23 cellular contexts compared by ENCODE assay signal in genomic region chr7:1019789-1020610, GRCh38. TPM values are rescaled to one million over a fixed set of nuclear protein-coding genes. Genes with fewer than 3 reads are reported as not detected.
DNase-seq lines count a peak whose midpoint lies in the region; ATAC-seq, FAIRE-seq and TF ChIP-seq lines count a peak whose summit lies in the region.
"Had no signal": no experiment of that assay in that cellular context is flagged by ENCODE, and none has a peak within 500 bp of the region (broad histone marks: within the 10 kb centered on the region; RNA-seq: fewer than 3 reads in every experiment).

No MANE protein-coding gene starts in this region.

- no peak overlapping the region for H2BK12ac ChIP-seq in mesenchymal stem cell (ENCODE audit: low read length in 2 of 2)

- FAIRE-seq in urothelium cell line (lab: Jason Lieb, UNC), result peak; percentile 76
- FAIRE-seq: GM12891 had no signal

- H3K4me1 ChIP-seq in mesenchymal stem cell (ENCODE audit: control insufficient read depth, insufficient read depth, low read depth, low read length), result peaks cover 24% of the 10 kb centered on the region
- H3K4me1 ChIP-seq: HAP-1 had no signal

- TF ChIP-seq CTCF in natural killer cell (IDR thresholded peaks at IDR 0.05) (no peak), WTC11 (IDR thresholded peaks at IDR 0.05) (no peak)

- no peaks in the 10 kb centered on the region for H3K9me3 ChIP-seq in mesenchymal stem cell (ENCODE audit: control insufficient read depth, low read length)

- H2BK5ac ChIP-seq in mesenchymal stem cell (ENCODE audit: low read depth, low read length, poor library complexity, severe bottlenecking), result no peak overlapping the region

- intact Hi-C loops in natural killer cell (cut with micrococcal nuclease), result no loop called here

- H3K36me3 Mint-ChIP-seq in natural killer cell treated with Interleukin-12 subunit alpha and Interleukin-12 subunit beta and Interleukin-15 and Interleukin-18, amount 100 ng/mL, for 72 hours, result peaks cover 4% of the 10 kb centered on the region
- H3K36me3 Mint-ChIP-seq in natural killer cell (no peaks in the 10 kb centered on the region), WTC11 (no peaks in the 10 kb centered on the region; the same call in 1 of the 2 replicates)

- no peak overlapping the region for H4K91ac ChIP-seq in mesenchymal stem cell (ENCODE audit: low read length)

- H3K4me3 Mint-ChIP-seq in natural killer cell treated with Interleukin-12 subunit alpha and Interleukin-12 subunit beta and Interleukin-15 and Interleukin-18, amount 100 ng/mL, for 72 hours, result no peak overlapping the region
- H3K4me3 Mint-ChIP-seq in natural killer cell, result no peak overlapping the region
- no peak overlapping the region for H3K4me3 Mint-ChIP-seq in WTC11
- H3K4me3 Mint-ChIP-seq: CD14-positive monocyte had no signal

- no peak overlapping the region for H3K4ac ChIP-seq in mesenchymal stem cell (ENCODE audit: low read depth in 1 of 2, low read length in 2 of 2)

- H3K27ac ChIP-seq in mesenchymal stem cell (ENCODE audit: low read length, poor library complexity, severe bottlenecking), result no peak overlapping the region

- H4K8ac ChIP-seq in mesenchymal stem cell (ENCODE audit: low read length), result peak overlapping the region; percentile 0

- CTCF ChIA-PET in WTC11 (lab: Charles Lee), result interaction anchor here (0.7 to 3.7 kb wide), 7 partner anchors 22 to 488 kb away, joined by 3 to 20 read pairs (median 5); no protein-coding TSS in a partner anchor

- no peak overlapping the region for H3K18ac ChIP-seq in mesenchymal stem cell (ENCODE audit: low read depth in 1 of 2, low read length in 2 of 2)

- no peak overlapping the region for H3K23ac ChIP-seq in mesenchymal stem cell (ENCODE audit: low read length in 2 of 2)

- peak; percentile 54 for DNase-seq in natural killer cell treated with Interleukin-12 subunit alpha and Interleukin-12 subunit beta and Interleukin-15 and Interleukin-18, amount 100 ng/mL, for 72 hours (ENCODE audit: low spot score)
- DNase-seq in natural killer cell (no peak), WTC11 (ENCODE audit: low spot score) (no peak), mesenchymal stem cell (no peak), urothelium cell line (ENCODE audit: low spot score) (no peak), NCI-H128 (lab: John Stamatoyannopoulos, UW; ENCODE audit: unreplicated experiment) (no peak), NCI-H1930 (lab: John Stamatoyannopoulos, UW) (no peak)
- DNase-seq: AML-193, DMS79 treated with DMSO at 0.1 percent for 48 hours, Kasumi-1, NCI-H1417 treated with DMSO at 0.1 percent for 48 hours, NCI-H187 treated with DMSO at 0.1 percent for 48 hours, NCI-H226, NCI-H510A treated with DMSO at 0.1 percent for 48 hours, NCI-H748 treated with DMSO at 0.1 percent for 48 hours had no signal

- no peak overlapping the region for H2BK120ac ChIP-seq in mesenchymal stem cell (ENCODE audit: low read depth, low read length)

- H3K9me3 Mint-ChIP-seq in natural killer cell treated with Interleukin-12 subunit alpha and Interleukin-12 subunit beta and Interleukin-15 and Interleukin-18, amount 100 ng/mL, for 72 hours, result peaks cover 3% of the 10 kb centered on the region
- no peaks in the 10 kb centered on the region for H3K9me3 Mint-ChIP-seq in natural killer cell
- no peaks in the 10 kb centered on the region for H3K9me3 Mint-ChIP-seq in WTC11

- H2BK15ac ChIP-seq in mesenchymal stem cell (ENCODE audit: low read depth, poor library complexity, severe bottlenecking), result no peak overlapping the region

- H3K9ac ChIP-seq in mesenchymal stem cell (ENCODE audit: low read length), result no peak overlapping the region

- ATAC-seq in natural killer cell treated with Interleukin-12 subunit alpha and Interleukin-12 subunit beta and Interleukin-15 and Interleukin-18, amount 100 ng/mL, for 72 hours, result no peak
- ATAC-seq in natural killer cell (no peak), WTC11 (peak; percentile 14; the same call in 1 of the 2 replicates), HG03095 (IDR thresholded peaks at IDR 0.05; ENCODE audit: unreplicated experiment) (no peak)

- H2AFZ ChIP-seq in mesenchymal stem cell (ENCODE audit: low read depth, low read length), result no peak overlapping the region

- peaks cover 14 to 75% of the 10 kb centered on the region in 2 experiments for H3K36me3 ChIP-seq in mesenchymal stem cell (ENCODE audit: control insufficient read depth in 1 of 2, insufficient read depth in 2 of 2, low read depth in 1 of 2, low read length in 2 of 2)

- H3K4me2 ChIP-seq in mesenchymal stem cell (ENCODE audit: low read length, poor library complexity, severe bottlenecking), result no peak overlapping the region

- 95% methylated on average over 42 of the region's 42 CpGs for WGBS in mesenchymal stem cell

- no peak overlapping the region for H3K27ac Mint-ChIP-seq in natural killer cell treated with Interleukin-12 subunit alpha and Interleukin-12 subunit beta and Interleukin-15 and Interleukin-18, amount 100 ng/mL, for 72 hours
- H3K27ac Mint-ChIP-seq in natural killer cell (no peak overlapping the region), WTC11 (no peak overlapping the region)

- H3K14ac ChIP-seq in mesenchymal stem cell (ENCODE audit: low read length in 2 of 2), result no peak overlapping the region

- no peak overlapping the region for H2AK5ac ChIP-seq in mesenchymal stem cell (ENCODE audit: low read length, severe bottlenecking)

- POLR2A ChIA-PET in WTC11 (lab: Charles Lee), result no interaction called here

- peak overlapping the region in 1 of 2 experiments; percentile 16 for H3K4me3 ChIP-seq in mesenchymal stem cell (ENCODE audit: insufficient read depth in 1 of 2, low read depth in 1 of 2, low read length in 2 of 2)
- H3K4me3 ChIP-seq: HAP-1 had no signal

- H3K79me1 ChIP-seq in mesenchymal stem cell (replicated peaks; ENCODE audit: low read length, poor library complexity, severe bottlenecking), result peaks cover 72% of the 10 kb centered on the region

- H3K27me3 Mint-ChIP-seq in natural killer cell treated with Interleukin-12 subunit alpha and Interleukin-12 subunit beta and Interleukin-15 and Interleukin-18, amount 100 ng/mL, for 72 hours, result no peaks in the 10 kb centered on the region
- H3K27me3 Mint-ChIP-seq in natural killer cell (ENCODE audit: low read depth in 2 of 2) (no peaks in the 10 kb centered on the region), WTC11 (ENCODE audit: low read depth) (no peaks in the 10 kb centered on the region)

- peaks cover 0 to 10% of the 10 kb centered on the region in 2 donors for H3K4me1 Mint-ChIP-seq in natural killer cell treated with Interleukin-12 subunit alpha and Interleukin-12 subunit beta and Interleukin-15 and Interleukin-18, amount 100 ng/mL, for 72 hours (ENCODE audit: low read depth in 2 of 2)
- H3K4me1 Mint-ChIP-seq in natural killer cell (peaks cover 6 to 15% of the 10 kb centered on the region in 2 donors), WTC11 (no peaks in the 10 kb centered on the region)

- no peaks in the 10 kb centered on the region for H3K27me3 ChIP-seq in mesenchymal stem cell (ENCODE audit: control insufficient read depth in 1 of 2, insufficient read depth in 1 of 2, low read length in 2 of 2)

TF ChIP-seq in WTC11, 78 proteins besides CTCF, POLR2A, EP300 and RAD21 (continues in another document):
- TF ChIP-seq, protein P1, sequence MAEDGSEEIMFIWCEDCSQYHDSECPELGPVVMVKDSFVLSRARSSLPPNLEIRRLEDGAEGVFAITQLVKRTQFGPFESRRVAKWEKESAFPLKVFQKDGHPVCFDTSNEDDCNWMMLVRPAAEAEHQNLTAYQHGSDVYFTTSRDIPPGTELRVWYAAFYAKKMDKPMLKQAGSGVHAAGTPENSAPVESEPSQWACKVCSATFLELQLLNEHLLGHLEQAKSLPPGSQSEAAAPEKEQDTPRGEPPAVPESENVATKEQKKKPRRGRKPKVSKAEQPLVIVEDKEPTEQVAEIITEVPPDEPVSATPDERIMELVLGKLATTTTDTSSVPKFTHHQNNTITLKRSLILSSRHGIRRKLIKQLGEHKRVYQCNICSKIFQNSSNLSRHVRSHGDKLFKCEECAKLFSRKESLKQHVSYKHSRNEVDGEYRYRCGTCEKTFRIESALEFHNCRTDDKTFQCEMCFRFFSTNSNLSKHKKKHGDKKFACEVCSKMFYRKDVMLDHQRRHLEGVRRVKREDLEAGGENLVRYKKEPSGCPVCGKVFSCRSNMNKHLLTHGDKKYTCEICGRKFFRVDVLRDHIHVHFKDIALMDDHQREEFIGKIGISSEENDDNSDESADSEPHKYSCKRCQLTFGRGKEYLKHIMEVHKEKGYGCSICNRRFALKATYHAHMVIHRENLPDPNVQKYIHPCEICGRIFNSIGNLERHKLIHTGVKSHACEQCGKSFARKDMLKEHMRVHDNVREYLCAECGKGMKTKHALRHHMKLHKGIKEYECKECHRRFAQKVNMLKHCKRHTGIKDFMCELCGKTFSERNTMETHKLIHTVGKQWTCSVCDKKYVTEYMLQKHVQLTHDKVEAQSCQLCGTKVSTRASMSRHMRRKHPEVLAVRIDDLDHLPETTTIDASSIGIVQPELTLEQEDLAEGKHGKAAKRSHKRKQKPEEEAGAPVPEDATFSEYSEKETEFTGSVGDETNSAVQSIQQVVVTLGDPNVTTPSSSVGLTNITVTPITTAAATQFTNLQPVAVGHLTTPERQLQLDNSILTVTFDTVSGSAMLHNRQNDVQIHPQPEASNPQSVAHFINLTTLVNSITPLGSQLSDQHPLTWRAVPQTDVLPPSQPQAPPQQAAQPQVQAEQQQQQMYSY (CRISPR knock-in tag; IDR thresholded peaks at IDR 0.05), result no peak

RNA-seq across cellular contexts. Expression of gene GPR146, which starts 24.3 kb away (rescaled TPM):
- 1 to 10 TPM in 1 of 2 donors, under 1 TPM in 1; 0.89 to 8.1 TPM for total RNA-seq in natural killer cell treated with Interleukin-12 subunit alpha and Interleukin-12 subunit beta and Interleukin-15 and Interleukin-18, amount 100 ng/mL, for 72 hours
- total RNA-seq in natural killer cell (1 to 10 TPM; 2.3 to 4.5 (median 2.5) TPM), WTC11 (2021) (0.87 to 1.1 TPM (median 0.92 TPM) in 3 replicates)
- 0.36 TPM for polyA plus RNA-seq in mesenchymal stem cell (2013, experiment 1 of 2)
- 0.40 TPM for polyA plus RNA-seq in mesenchymal stem cell (2013, experiment 2 of 2)
- total RNA-seq: MCF 10A had no signal

RNA-seq across cellular contexts. Expression of gene CYP2W1, which starts 37.0 kb away (rescaled TPM):
- total RNA-seq in natural killer cell treated with Interleukin-12 subunit alpha and Interleukin-12 subunit beta and Interleukin-15 and Interleukin-18, amount 100 ng/mL, for 72 hours, result not detected
- total RNA-seq in natural killer cell (not detected), WTC11 (2021) (0.48 TPM in 1 of 3 replicates, not detected in the others)
- not detected for polyA plus RNA-seq in mesenchymal stem cell (2013, experiment 1 of 2)
- not detected for polyA plus RNA-seq in mesenchymal stem cell (2013, experiment 2 of 2)
- total RNA-seq: A172, MCF 10A, SK-MEL-5 had no signal
- polyA plus RNA-seq: AG04450, CD14-positive monocyte had no signal

RNA-seq across cellular contexts. Expression of gene COX19, which starts 44.7 kb away (rescaled TPM):
- total RNA-seq in natural killer cell treated with Interleukin-12 subunit alpha and Interleukin-12 subunit beta and Interleukin-15 and Interleukin-18, amount 100 ng/mL, for 72 hours, result 10 to 100 TPM; 17.2 to 19.9 TPM
- total RNA-seq in natural killer cell (10 to 100 TPM; 33.6 to 38.3 (median 33.6) TPM), WTC11 (2021) (10.2 to 13.2 TPM (median 10.4 TPM) in 3 replicates)
- 6.3 TPM for polyA plus RNA-seq in mesenchymal stem cell (2013, experiment 1 of 2)
- 5.9 TPM for polyA plus RNA-seq in mesenchymal stem cell (2013, experiment 2 of 2)
